In the genomic region with DNA sequence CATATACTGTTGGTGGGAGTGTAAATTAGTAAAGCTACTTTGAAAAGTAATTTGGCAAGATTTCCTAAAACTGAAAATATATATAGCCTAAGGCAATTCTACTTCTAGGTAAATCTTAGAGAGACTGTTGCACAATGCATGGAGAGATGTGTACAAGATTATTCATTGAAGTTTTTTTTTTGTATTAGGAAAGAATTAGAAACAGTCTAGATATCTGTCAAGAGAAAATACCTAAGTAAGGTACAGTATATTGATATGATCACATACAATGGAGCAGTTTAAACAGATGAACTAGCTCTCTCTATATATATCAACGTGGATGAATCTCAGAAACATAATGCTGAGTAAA, we compare ENCODE assay signal across 30 cellular contexts.
"Had no signal": no experiment of that assay in that cellular context is flagged by ENCODE, and none has a peak within 500 bp of the region (broad histone marks: within the 10 kb centered on the region; RNA-seq: fewer than 3 reads in every experiment).

No MANE protein-coding gene starts in this region.

- H3K27ac Mint-ChIP-seq: immature natural killer cell; memory B cell; mesothelial cell of epicardium; naive B cell; natural killer cell treated with Interleukin-12 subunit alpha and Interleukin-12 subunit beta and Interleukin-15 and Interleukin-18, amount 100 ng/mL, for 72 hours; stimulated activated naive CD8-positive, alpha-beta T cell treated with anti-CD3 and anti-CD28 coated beads, Interleukin-15, amount 100 ng/mL, for 72 hours had no signal

- H3K4me3 Mint-ChIP-seq: immature natural killer cell; memory B cell; mesothelial cell of epicardium; naive B cell; natural killer cell treated with Interleukin-12 subunit alpha and Interleukin-12 subunit beta and Interleukin-15 and Interleukin-18, amount 100 ng/mL, for 72 hours; neural crest cell; stimulated activated naive CD8-positive, alpha-beta T cell treated with anti-CD3 and anti-CD28 coated beads, Interleukin-15, amount 100 ng/mL, for 72 hours had no signal

- H3K4me3 ChIP-seq: dorsolateral prefrontal cortex, gastrocnemius medialis, lower lobe of right lung, mucosa of descending colon, pancreas, right lobe of liver, suprapubic skin, transverse colon, upper lobe of right lung, uterus had no signal

- H3K27ac ChIP-seq: dorsolateral prefrontal cortex, epithelial cell of prostate, gastrocnemius medialis, lower lobe of right lung, neutrophil, pancreas, right lobe of liver, suprapubic skin, transverse colon, upper lobe of right lung, uterus had no signal

- H3K27me3 ChIP-seq: dorsolateral prefrontal cortex, gastrocnemius medialis, neutrophil, pancreas, right lobe of liver, suprapubic skin, transverse colon, upper lobe of right lung, uterus had no signal

- H3K27me3 Mint-ChIP-seq: stimulated activated naive CD8-positive, alpha-beta T cell treated with anti-CD3 and anti-CD28 coated beads, Interleukin-15, amount 100 ng/mL, for 72 hours had no signal

- H3K36me3 ChIP-seq: gastrocnemius medialis, lower lobe of right lung, neutrophil, pancreas, right lobe of liver, suprapubic skin, transverse colon, upper lobe of right lung, uterus had no signal

- H3K4me1 ChIP-seq: gastrocnemius medialis, lower lobe of right lung, suprapubic skin, upper lobe of right lung, uterus had no signal

- H3K9me3 ChIP-seq: gastrocnemius medialis, lower lobe of right lung, mucosa of descending colon, neutrophil, pancreas, right lobe of liver, suprapubic skin, transverse colon, upper lobe of right lung, uterus had no signal

- ATAC-seq: esophagus mucosa; gastrocnemius medialis; lower lobe of right lung; mucosa of descending colon; natural killer cell treated with Interleukin-12 subunit alpha and Interleukin-12 subunit beta and Interleukin-15 and Interleukin-18, amount 100 ng/mL, for 72 hours; pancreas; right lobe of liver; stimulated activated naive CD8-positive, alpha-beta T cell treated with anti-CD3 and anti-CD28 coated beads, Interleukin-15, amount 100 ng/mL, for 72 hours; upper lobe of right lung had no signal

- H3K4me1 Mint-ChIP-seq: immature natural killer cell; memory B cell; naive B cell; stimulated activated naive CD8-positive, alpha-beta T cell treated with anti-CD3 and anti-CD28 coated beads, Interleukin-15, amount 100 ng/mL, for 72 hours had no signal

- H3K36me3 Mint-ChIP-seq: immature natural killer cell; memory B cell; mesothelial cell of epicardium; naive B cell; natural killer cell treated with Interleukin-12 subunit alpha and Interleukin-12 subunit beta and Interleukin-15 and Interleukin-18, amount 100 ng/mL, for 72 hours had no signal

- FAIRE-seq: colon, pancreas, small intestine had no signal

- DNase-seq: dorsolateral prefrontal cortex; effector CD4-positive, alpha-beta T cell; foreskin fibroblast; gastrocnemius medialis; head of caudate nucleus; hippocampal formation; immature natural killer cell; islet precursor cell; left ventricle myocardium superior; lower lobe of right lung; mucosa of descending colon; naive B cell; pancreas; right lobe of liver; stimulated activated CD4-positive, alpha-beta T cell treated with anti-CD3 and anti-CD28 coated beads, Interleukin-15, amount 100 ng/mL, for 24 hours; stimulated activated CD4-positive, alpha-beta T cell treated with anti-CD3 and anti-CD28 coated beads, Interleukin-2, amount 100 ng/mL, for 48 hours; stimulated activated naive CD8-positive, alpha-beta T cell treated with anti-CD3 and anti-CD28 coated beads, Interleukin-15, amount 100 ng/mL, for 72 hours; transverse colon; upper lobe of right lung; uterus had no signal

- H3K9me3 Mint-ChIP-seq: immature natural killer cell; memory B cell; mesothelial cell of epicardium; naive B cell; natural killer cell treated with Interleukin-12 subunit alpha and Interleukin-12 subunit beta and Interleukin-15 and Interleukin-18, amount 100 ng/mL, for 72 hours; neural crest cell; stimulated activated naive CD8-positive, alpha-beta T cell treated with anti-CD3 and anti-CD28 coated beads, Interleukin-15, amount 100 ng/mL, for 72 hours had no signal
